ENCODE assay signal across 13 cellular contexts in the genomic region with DNA sequence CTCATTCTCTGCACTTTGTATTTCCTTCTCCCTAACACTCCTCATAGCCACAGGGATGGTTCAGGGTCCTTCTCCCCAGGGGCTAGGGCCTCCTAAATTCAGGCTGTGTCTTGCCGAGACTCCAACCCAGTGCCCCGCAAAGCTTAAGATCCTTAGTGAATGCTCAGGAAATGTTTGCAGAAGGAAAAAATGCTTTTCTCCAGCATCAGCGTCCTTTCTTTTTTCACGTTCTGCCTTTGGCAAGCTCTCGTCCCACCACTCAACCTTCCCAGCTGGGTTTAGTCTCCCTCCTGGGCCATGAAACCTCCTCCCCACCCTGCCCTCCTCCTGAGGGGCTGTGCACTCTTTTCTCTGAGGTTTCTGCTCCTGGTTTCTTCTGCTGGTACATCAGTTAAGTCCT.
DNase-seq lines count a peak whose midpoint lies in the region; ATAC-seq and TF ChIP-seq lines count a peak whose summit lies in the region.
"Had no signal": no experiment of that assay in that cellular context is flagged by ENCODE, and none has a peak within 500 bp of the region (broad histone marks: within the 10 kb centered on the region; RNA-seq: fewer than 3 reads in every experiment).

No MANE protein-coding gene starts in this region.

- no peak for ATAC-seq in thoracic aorta (ENCODE audit: insufficient number of reproducible peaks, low FRiP score, low read depth)
- no peak for ATAC-seq in PC-3

- no peak overlapping the region for H2AFZ ChIP-seq in PC-3 (ENCODE audit: low read length)

- H3K9ac ChIP-seq in BLaER1 (no peak overlapping the region), PC-3 (ENCODE audit: low read length) (no peak overlapping the region)

- H3K4me2 ChIP-seq in BLaER1 = peak overlapping the region; percentile 46; the same call in 1 of the 2 replicates
- H3K4me2 ChIP-seq in PC-3 (ENCODE audit: low read length) = no peak overlapping the region

- H3K4me3 ChIP-seq in BLaER1 (no peak overlapping the region), thoracic aorta (no peak overlapping the region), PC-3 (ENCODE audit: low read length) (no peak overlapping the region)
- H3K4me3 ChIP-seq: HAP-1 had no signal

- H3K36me3 Mint-ChIP-seq in brain = no peaks in the 10 kb centered on the region
- no peaks in the 10 kb centered on the region for H3K36me3 Mint-ChIP-seq in neural crest cell (ENCODE audit: low read depth)
- H3K36me3 Mint-ChIP-seq: CD4-positive, CD25-positive, alpha-beta regulatory T cell had no signal

- peaks cover 19% of the 10 kb centered on the region for H3K4me1 ChIP-seq in BLaER1
- H3K4me1 ChIP-seq in thoracic aorta (ENCODE audit: control insufficient read depth in 1 of 2, low read depth in 2 of 2) = peaks cover 17 to 32% of the 10 kb centered on the region in 2 donors
- no peaks in the 10 kb centered on the region for H3K4me1 ChIP-seq in PC-3 (ENCODE audit: insufficient read depth, low read length)
- H3K4me1 ChIP-seq: HAP-1 had no signal

- no peaks in the 10 kb centered on the region for H3F3A ChIP-seq in PC-3 (ENCODE audit: low read length, unreplicated experiment)

- DNase-seq in neural crest cell (ENCODE audit: low read depth, low spot score) (no peak), thoracic aorta (ENCODE audit: low spot score) (no peak), PC-3 (no peak), GM20000 (ENCODE audit: low spot score) (no peak), kidney tubule cell (ENCODE audit: low spot score) (no peak)
- DNase-seq: Calu3; CD4-positive, CD25-positive, alpha-beta regulatory T cell; DMS 273 treated with DMSO at 0.1 percent for 48 hours; IMR-90 had no signal

- H3K27ac Mint-ChIP-seq in brain = peak overlapping the region in 3 of 5 experiments; percentile 2 to 26 (median 6)
- H3K27ac Mint-ChIP-seq in neural crest cell (ENCODE audit: unreplicated experiment) = peak overlapping the region; percentile 76

- CTCF ChIA-PET in PC-3 (lab: Charles Lee) = no interaction called here

- H3K79me2 ChIP-seq in PC-3 (ENCODE audit: low read length) = no peaks in the 10 kb centered on the region

- H3K36me3 ChIP-seq in BLaER1 (no peaks in the 10 kb centered on the region), thoracic aorta (no peaks in the 10 kb centered on the region), PC-3 (ENCODE audit: low read depth, low read length) (no peaks in the 10 kb centered on the region)
- H3K36me3 ChIP-seq: HAP-1 had no signal

- H3K9me3 Mint-ChIP-seq in brain (no peaks in the 10 kb centered on the region), neural crest cell (no peaks in the 10 kb centered on the region)

- H3K9me3 ChIP-seq in BLaER1 (no peaks in the 10 kb centered on the region), thoracic aorta (no peaks in the 10 kb centered on the region), PC-3 (ENCODE audit: low read length) (peaks cover 6% of the 10 kb centered on the region; the same call in 1 of the 2 replicates)
- H3K9me3 ChIP-seq: HAP-1 had no signal

- H3K27ac ChIP-seq in BLaER1 (no peak overlapping the region), thoracic aorta (peak overlapping the region; percentile 48 to 78), PC-3 (ENCODE audit: low read length) (no peak overlapping the region)
- H3K27ac ChIP-seq: 22Rv1 had no signal

- TF ChIP-seq CTCF in brain (conservative IDR thresholded peaks at IDR 0.05) (no peak), neural crest cell (conservative IDR thresholded peaks at IDR 0.05) (no peak), thoracic aorta (IDR thresholded peaks at IDR 0.05) (no peak), PC-3 (conservative IDR thresholded peaks at IDR 0.05; ENCODE audit: low read depth, low read length) (no peak), GM20000 (IDR thresholded peaks at IDR 0.05; ENCODE audit: extremely low read depth, missing control alignments) (no peak)

- POLR2A ChIA-PET in PC-3 (lab: Charles Lee; ENCODE audit: unreplicated experiment) = no interaction called here

- intact Hi-C loops in PC-3 (cut with micrococcal nuclease) = no loop called here

- no peaks in the 10 kb centered on the region for H3K27me3 ChIP-seq in BLaER1
- H3K27me3 ChIP-seq in thoracic aorta (replicated peaks; ENCODE audit: insufficient read depth) = no peaks in the 10 kb centered on the region
- peaks cover 36% of the 10 kb centered on the region for H3K27me3 ChIP-seq in PC-3 (ENCODE audit: low read length)

- BruUV-seq in PC-3 (replicated peaks; lab: Mats Ljungman, UMichigan) = no TSS peak

- H3K4me3 Mint-ChIP-seq in brain = peak overlapping the region in 1 of 5 experiments; percentile 2
- no peak overlapping the region for H3K4me3 Mint-ChIP-seq in neural crest cell
- H3K4me3 Mint-ChIP-seq: CD4-positive, CD25-positive, alpha-beta regulatory T cell had no signal

- no peaks in the 10 kb centered on the region for H3K9me2 ChIP-seq in PC-3 (replicated peaks; ENCODE audit: low read length)

- peaks cover 33% of the 10 kb centered on the region for H3K4me1 Mint-ChIP-seq in brain
- H3K4me1 Mint-ChIP-seq in neural crest cell = no peaks in the 10 kb centered on the region
- H3K4me1 Mint-ChIP-seq: CD4-positive, CD25-positive, alpha-beta regulatory T cell had no signal

- H4K20me1 ChIP-seq in BLaER1 = no peaks in the 10 kb centered on the region
- no peaks in the 10 kb centered on the region for H4K20me1 ChIP-seq in PC-3 (ENCODE audit: low read length)

- peaks cover 19% of the 10 kb centered on the region for H3K27me3 Mint-ChIP-seq in brain
- peaks cover 2% of the 10 kb centered on the region for H3K27me3 Mint-ChIP-seq in neural crest cell (ENCODE audit: low read depth)

Comparison
In these comparisons a context has a peak if more than half of its experiments do, and no peak if none do; other contexts are left out.
1. H3K27ac ChIP-seq: peak in thoracic aorta (2 of 2); none in BLaER1 (single experiment) and PC-3 (single experiment).